Comparison of ENCODE assay signal across 8 cellular contexts in genomic region chr3:105827959-105828358, GRCh38. TPM values are rescaled to one million over a fixed set of nuclear protein-coding genes. Genes with fewer than 3 reads are reported as not detected.
DNase-seq lines count a peak whose midpoint lies in the region; ATAC-seq and TF ChIP-seq lines count a peak whose summit lies in the region.

No MANE protein-coding gene starts in this region.

- peak; percentile 26 for DNase-seq in activated naive CD4-positive, alpha-beta T cell treated with anti-CD3 and anti-CD28 coated beads for 36 hours
- DNase-seq in activated naive CD4-positive, alpha-beta T cell (lab: John Stamatoyannopoulos, UW): no peak
- DNase-seq in activated CD4-positive, alpha-beta memory T cell treated with anti-CD3 and anti-CD28 coated beads for 36 hours: peak; percentile 53
- DNase-seq in right cardiac atrium: peak in 1 of 3 donors; percentile 31
- DNase-seq in transverse colon: peak; percentile 26
- no peak for DNase-seq in D341Med (ENCODE audit: low spot score)
- no peak for DNase-seq in NCI-H1105 treated with DMSO at 0.1 percent for 48 hours (lab: John Stamatoyannopoulos, UW)

- CTCF ChIA-PET in activated naive CD4-positive, alpha-beta T cell treated with anti-CD3 and anti-CD28 coated beads for 36 hours (lab: Charles Lee): no interaction called here
- CTCF ChIA-PET in activated CD4-positive, alpha-beta memory T cell treated with anti-CD3 and anti-CD28 coated beads for 36 hours (lab: Charles Lee): no interaction called here

- intact Hi-C loops in activated naive CD4-positive, alpha-beta T cell treated with anti-CD3 and anti-CD28 coated beads for 36 hours (cut with micrococcal nuclease): loop anchor here (1.0 kb wide), 14 partner anchors 19 to 600 kb away; no protein-coding TSS in a partner anchor
- intact Hi-C loops in activated CD4-positive, alpha-beta memory T cell treated with anti-CD3 and anti-CD28 coated beads for 36 hours (cut with micrococcal nuclease): loop anchor here (1.0 to 5.0 kb wide), 15 partner anchors 9 to 779 kb away; partner anchors contain the start of gene ALCAM
- intact Hi-C loops in right cardiac atrium (cut with DNase I) (no loop called here), transverse colon (cut with DNase I; ENCODE audit: low total_unique reads) (no loop called here)

- no peaks in the 10 kb centered on the region for H3K27me3 Mint-ChIP-seq in activated naive CD4-positive, alpha-beta T cell treated with anti-CD3 and anti-CD28 coated beads for 36 hours (ENCODE audit: low read depth)
- H3K27me3 Mint-ChIP-seq in activated CD4-positive, alpha-beta memory T cell treated with anti-CD3 and anti-CD28 coated beads for 36 hours: no peaks in the 10 kb centered on the region

- TF ChIP-seq EP300 in transverse colon (IDR thresholded peaks at IDR 0.05; ENCODE audit: low read depth): no peak

- H3K4me1 ChIP-seq in right cardiac atrium (ENCODE audit: control insufficient read depth, insufficient read depth, low read length) (peaks cover 15% of the 10 kb centered on the region), transverse colon (peaks cover 12 to 51% (median 17%) of the 10 kb centered on the region in 4 donors)

- H3K9me3 ChIP-seq in right cardiac atrium (ENCODE audit: control insufficient read depth, low read length) (no peaks in the 10 kb centered on the region), transverse colon (no peaks in the 10 kb centered on the region)

- WGBS in right cardiac atrium: 83% methylated on average over 2 of the region's 2 CpGs
- 71 to 72% methylated on average over 1 to 2 of the region's 2 CpGs for WGBS in transverse colon (ENCODE audit: low coverage in 1 of 2), 2 donors

- no peaks in the 10 kb centered on the region for H3K27me3 ChIP-seq in right cardiac atrium (ENCODE audit: control insufficient read depth, insufficient read depth)
- no peaks in the 10 kb centered on the region for H3K27me3 ChIP-seq in transverse colon

- H3K4me3 ChIP-seq in right cardiac atrium (ENCODE audit: low read length) (no peak overlapping the region), transverse colon (no peak overlapping the region)

- H3K9me3 Mint-ChIP-seq in activated naive CD4-positive, alpha-beta T cell treated with anti-CD3 and anti-CD28 coated beads for 36 hours: no peaks in the 10 kb centered on the region
- H3K9me3 Mint-ChIP-seq in activated CD4-positive, alpha-beta memory T cell treated with anti-CD3 and anti-CD28 coated beads for 36 hours: no peaks in the 10 kb centered on the region

- TF ChIP-seq CTCF in transverse colon (IDR thresholded peaks at IDR 0.05): no peak

- H3K27ac ChIP-seq in right cardiac atrium (ENCODE audit: low read length) (no peak overlapping the region), transverse colon (peak overlapping the region in 2 of 4 donors; percentile 0 to 32)

- TF ChIP-seq POLR2A in transverse colon (IDR thresholded peaks at IDR 0.05): no peak

- ATAC-seq in right cardiac atrium (peak; percentile 70 to 71), GM18868 (IDR thresholded peaks at IDR 0.05; ENCODE audit: unreplicated experiment) (no peak)

- H3K36me3 Mint-ChIP-seq in activated naive CD4-positive, alpha-beta T cell treated with anti-CD3 and anti-CD28 coated beads for 36 hours (ENCODE audit: low read depth): peaks cover 45% of the 10 kb centered on the region
- H3K36me3 Mint-ChIP-seq in activated CD4-positive, alpha-beta memory T cell treated with anti-CD3 and anti-CD28 coated beads for 36 hours: peaks cover 57% of the 10 kb centered on the region

- H3K27ac Mint-ChIP-seq in activated naive CD4-positive, alpha-beta T cell treated with anti-CD3 and anti-CD28 coated beads for 36 hours: peak overlapping the region; percentile 99
- peak overlapping the region; percentile 100 for H3K27ac Mint-ChIP-seq in activated CD4-positive, alpha-beta memory T cell treated with anti-CD3 and anti-CD28 coated beads for 36 hours

- peaks cover 84% of the 10 kb centered on the region for H3K4me1 Mint-ChIP-seq in activated naive CD4-positive, alpha-beta T cell treated with anti-CD3 and anti-CD28 coated beads for 36 hours (ENCODE audit: low read depth)
- peaks cover 87% of the 10 kb centered on the region for H3K4me1 Mint-ChIP-seq in activated CD4-positive, alpha-beta memory T cell treated with anti-CD3 and anti-CD28 coated beads for 36 hours (ENCODE audit: low read depth)

- H3K4me3 Mint-ChIP-seq in activated naive CD4-positive, alpha-beta T cell treated with anti-CD3 and anti-CD28 coated beads for 36 hours: peak overlapping the region; percentile 41
- peak overlapping the region; percentile 27 for H3K4me3 Mint-ChIP-seq in activated CD4-positive, alpha-beta memory T cell treated with anti-CD3 and anti-CD28 coated beads for 36 hours

- H3K36me3 ChIP-seq in transverse colon: no peaks in the 10 kb centered on the region

- in situ Hi-C loops in transverse colon (cut with MboI; ENCODE audit: low pct_ligation_motif_present in 1 of 4, low pct_unique_long_range_greater_than_20kb in 1 of 4, low sequenced_read_pairs in 3 of 4): no loop called here

- POLR2A ChIA-PET in activated CD4-positive, alpha-beta memory T cell treated with anti-CD3 and anti-CD28 coated beads for 36 hours (lab: Charles Lee): interaction anchor here (1.7 to 3.4 kb wide), 3 partner anchors 9 to 40 kb away, joined by 4 to 23 read pairs (median 13); partner anchors contain the start of gene CBLB

RNA-seq across cellular contexts. Expression of gene CBLB, which starts 40.9 kb away (rescaled TPM):
- 10 to 100 TPM; 72.8 to 78.9 TPM for total RNA-seq in activated naive CD4-positive, alpha-beta T cell treated with anti-CD3 and anti-CD28 coated beads for 36 hours
- 10 to 100 TPM; 86.1 to 88.2 TPM for total RNA-seq in activated CD4-positive, alpha-beta memory T cell treated with anti-CD3 and anti-CD28 coated beads for 36 hours
- 10 to 100 TPM; 36.6 to 45.0 (median 43.0) TPM for total RNA-seq in right cardiac atrium
- 18.0 TPM for polyA plus RNA-seq in right cardiac atrium
- total RNA-seq in transverse colon: 10 to 100 TPM; 25.1 to 76.2 (median 63.6) TPM

Comparison
In these comparisons a context has a peak if more than half of its experiments do, and no peak if none do; other contexts are left out.
1. DNase-seq: peak in activated naive CD4-positive, alpha-beta T cell treated with anti-CD3 and anti-CD28 coated beads for 36 hours (single experiment), activated CD4-positive, alpha-beta memory T cell treated with anti-CD3 and anti-CD28 coated beads for 36 hours (single experiment) and transverse colon (single experiment); none in activated naive CD4-positive, alpha-beta T cell (0 of 4), D341Med (single experiment) and NCI-H1105 treated with DMSO at 0.1 percent for 48 hours (single experiment).
2. intact Hi-C loops: an anchor here in activated naive CD4-positive, alpha-beta T cell treated with anti-CD3 and anti-CD28 coated beads for 36 hours (1.0 kb wide) and activated CD4-positive, alpha-beta memory T cell treated with anti-CD3 and anti-CD28 coated beads for 36 hours (1.0 to 5.0 kb wide); none called in right cardiac atrium and transverse colon.